In genomic region chr6:106973841-106974336, GRCh38 we compare ENCODE assay signal across 1 cellular context.
TF ChIP-seq lines count a peak whose summit lies in the region.

No MANE protein-coding gene starts in this region.

TF ChIP-seq in K562, 482 proteins besides CTCF, POLR2A, EP300 and RAD21 (continued from another document):
- TF ChIP-seq ZNF318 (IDR thresholded peaks at IDR 0.05; ENCODE audit: borderline replicate concordance in 1 of 2, low read depth in 1 of 2): no peak
- no peak for TF ChIP-seq GABPB2 (CRISPR knock-in tag; conservative IDR thresholded peaks at IDR 0.05)
- TF ChIP-seq NONO (IDR thresholded peaks at IDR 0.05; ENCODE audit: low read depth in 2 of 2, low read length in 1 of 2): no peak
- no peak for TF ChIP-seq RFX5 (IDR thresholded peaks at IDR 0.05; ENCODE audit: low read depth, low read length)
- no peak for TF ChIP-seq GTF2B (IDR thresholded peaks at IDR 0.05; ENCODE audit: extremely low read depth, insufficient read length)
- TF ChIP-seq CBX1 (IDR thresholded peaks at IDR 0.05; ENCODE audit: low read depth): no peak
- TF ChIP-seq IRF1 (CRISPR knock-in tag; IDR thresholded peaks at IDR 0.05; ENCODE audit: borderline replicate concordance): no peak
- no peak for TF ChIP-seq NFXL1 (CRISPR knock-in tag; IDR thresholded peaks at IDR 0.05)
- TF ChIP-seq ZNF184 (CRISPR knock-in tag; IDR thresholded peaks at IDR 0.05): no peak
- no peak for TF ChIP-seq DMBX1 (CRISPR knock-in tag; IDR thresholded peaks at IDR 0.05; ENCODE audit: borderline replicate concordance)
- TF ChIP-seq STAT5A (IDR thresholded peaks at IDR 0.05; ENCODE audit: borderline replicate concordance, low read length): no peak
